In genomic region chr6:53956068-53956711, GRCh38 we compare ENCODE assay signal across 8 cellular contexts.
DNase-seq lines count a peak whose midpoint lies in the region; ATAC-seq, FAIRE-seq and TF ChIP-seq lines count a peak whose summit lies in the region.

No MANE protein-coding gene starts in this region.

- no peaks in the 10 kb centered on the region for H3K36me3 ChIP-seq in tibial artery

- no peak overlapping the region for H3K27ac Mint-ChIP-seq in chondrocyte (ENCODE audit: unreplicated experiment)

- no peak overlapping the region for H3K4me3 ChIP-seq in tibial artery

- ATAC-seq in GM19452 (IDR thresholded peaks at IDR 0.05; ENCODE audit: unreplicated experiment) (peak; percentile 92), GM21576 (IDR thresholded peaks at IDR 0.05; ENCODE audit: unreplicated experiment) (no peak)

- peak; percentile 79 for FAIRE-seq in HTR-8/SVneo (lab: Jason Lieb, UNC)

- intact Hi-C loops in tibial artery (cut with DNase I; ENCODE audit: low total_unique reads): no loop called here

- DNase-seq in DMS153 (lab: John Stamatoyannopoulos, UW) (peak; percentile 76), HTR-8/SVneo (ENCODE audit: insufficient read length, low spot score) (peak; percentile 71), NOMO-1 treated with dmso at 0.1 percent for 144 hours (lab: John Stamatoyannopoulos, UW; ENCODE audit: unreplicated experiment) (peak; percentile 0), chondrocyte (ENCODE audit: low spot score) (no peak), kidney glomerular epithelial cell (lab: John Stamatoyannopoulos, UW) (peak; percentile 66), tibial artery (peak; percentile 44 to 84)

- H3K9me3 Mint-ChIP-seq in chondrocyte (ENCODE audit: low read depth): peaks cover 4% of the 10 kb centered on the region

- H3K27me3 Mint-ChIP-seq in chondrocyte (ENCODE audit: low read depth): no peaks in the 10 kb centered on the region

- H3K4me1 Mint-ChIP-seq in chondrocyte (ENCODE audit: low read depth): peaks cover 9% of the 10 kb centered on the region

- no peak overlapping the region for H3K27ac ChIP-seq in tibial artery

- no peaks in the 10 kb centered on the region for H3K9me3 ChIP-seq in tibial artery

- no peaks in the 10 kb centered on the region for H3K4me1 ChIP-seq in tibial artery

- no peaks in the 10 kb centered on the region for H3K27me3 ChIP-seq in tibial artery

- H3K36me3 Mint-ChIP-seq in chondrocyte (ENCODE audit: low read depth): no peaks in the 10 kb centered on the region

- TF ChIP-seq CTCF in chondrocyte (IDR thresholded peaks at IDR 0.05) (peak; percentile 87), tibial artery (IDR thresholded peaks at IDR 0.05) (peak; percentile 69 to 74)

- H3K4me3 Mint-ChIP-seq in chondrocyte (ENCODE audit: unreplicated experiment): no peak overlapping the region
